In genomic region chr11:17779861-17780594, GRCh38 we compare ENCODE assay signal across 1 cellular context.
TF ChIP-seq lines count a peak whose summit lies in the region.

No MANE protein-coding gene starts in this region.

TF ChIP-seq in H1, 55 proteins besides CTCF, POLR2A, EP300 and RAD21:
- TF ChIP-seq KDM4A (IDR thresholded peaks at IDR 0.05; ENCODE audit: low read depth, low read length, severe bottlenecking) (no peak), NANOG (IDR thresholded peaks at IDR 0.05; ENCODE audit: insufficient read depth, low read depth, low read length, poor library complexity, severe bottlenecking) (no peak), TBP (IDR thresholded peaks at IDR 0.05; ENCODE audit: low read depth, low read length) (no peak), BRCA1 (IDR thresholded peaks at IDR 0.05; ENCODE audit: low read depth, low read length) (no peak), SIRT6 (IDR thresholded peaks at IDR 0.05; ENCODE audit: low read length) (no peak)
